1 cellular context compared by ENCODE assay signal in genomic region chr3:127011270-127011992, GRCh38.
TF ChIP-seq lines count a peak whose summit lies in the region.

No MANE protein-coding gene starts in this region.

TF ChIP-seq in GM23338, 12 proteins besides CTCF, POLR2A, EP300 and RAD21 (continued from another document):
- TF ChIP-seq, protein P1, sequence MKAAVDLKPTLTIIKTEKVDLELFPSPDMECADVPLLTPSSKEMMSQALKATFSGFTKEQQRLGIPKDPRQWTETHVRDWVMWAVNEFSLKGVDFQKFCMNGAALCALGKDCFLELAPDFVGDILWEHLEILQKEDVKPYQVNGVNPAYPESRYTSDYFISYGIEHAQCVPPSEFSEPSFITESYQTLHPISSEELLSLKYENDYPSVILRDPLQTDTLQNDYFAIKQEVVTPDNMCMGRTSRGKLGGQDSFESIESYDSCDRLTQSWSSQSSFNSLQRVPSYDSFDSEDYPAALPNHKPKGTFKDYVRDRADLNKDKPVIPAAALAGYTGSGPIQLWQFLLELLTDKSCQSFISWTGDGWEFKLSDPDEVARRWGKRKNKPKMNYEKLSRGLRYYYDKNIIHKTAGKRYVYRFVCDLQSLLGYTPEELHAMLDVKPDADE (IDR thresholded peaks at IDR 0.05) = no peak
- TF ChIP-seq ZNF331 (CRISPR knock-in tag; IDR thresholded peaks at IDR 0.05; ENCODE audit: low read depth) = no peak
- TF ChIP-seq CREB1 (CRISPR knock-in tag; IDR thresholded peaks at IDR 0.05; ENCODE audit: low read depth) = no peak
- no peak for TF ChIP-seq EZH2phosphoT487 (IDR thresholded peaks at IDR 0.05; ENCODE audit: unreplicated experiment)
- TF ChIP-seq ZNF462 (CRISPR knock-in tag; IDR thresholded peaks at IDR 0.05) = no peak
- TF ChIP-seq NANOG (IDR thresholded peaks at IDR 0.05; ENCODE audit: borderline replicate concordance) = no peak
TF ChIP-seq in GM23338: peak in this region for 0.
